ENCODE assay signal across 12 cellular contexts in the genomic region with DNA sequence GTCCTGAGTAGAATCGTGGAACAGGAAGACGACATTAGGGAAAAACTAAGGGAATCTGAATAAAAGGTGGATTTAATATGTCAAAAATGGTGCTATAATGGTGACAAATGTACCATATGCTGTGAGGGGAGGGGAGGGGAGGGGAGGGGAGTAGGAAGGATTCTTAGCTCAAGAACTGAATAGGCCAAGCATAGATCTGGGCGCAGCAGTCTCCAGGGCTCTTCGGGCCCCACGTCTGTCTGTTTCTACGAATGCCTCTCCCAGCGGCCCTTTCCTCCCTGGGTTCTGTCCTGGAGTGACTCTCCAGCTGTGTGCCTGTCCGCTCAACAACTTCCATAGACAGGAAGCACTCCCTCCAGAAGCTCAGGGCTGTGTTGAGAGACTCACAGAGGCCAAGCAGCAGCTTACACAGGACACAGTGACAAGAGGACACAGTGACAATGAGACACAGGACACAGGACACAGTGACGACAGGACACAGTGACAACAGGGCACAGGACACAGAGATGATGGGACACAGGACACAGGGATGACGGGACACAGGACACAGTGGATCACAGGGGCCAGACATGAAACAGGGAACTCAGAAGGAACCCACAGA. TPM values are rescaled to one million over a fixed set of nuclear protein-coding genes. Genes with fewer than 3 reads are reported as not detected.
DNase-seq lines count a peak whose midpoint lies in the region; ATAC-seq and TF ChIP-seq lines count a peak whose summit lies in the region.
"Had no signal": no experiment of that assay in that cellular context is flagged by ENCODE, and none has a peak within 500 bp of the region (broad histone marks: within the 10 kb centered on the region; RNA-seq: fewer than 3 reads in every experiment).

No MANE protein-coding gene starts in this region.

- H3K36me3 ChIP-seq in RWPE2 (ENCODE audit: low read depth): no peaks in the 10 kb centered on the region
- H3K36me3 ChIP-seq: ascending aorta had no signal

- no peaks in the 10 kb centered on the region for H3K9me3 ChIP-seq in RWPE2 (ENCODE audit: severe bottlenecking)
- H3K9me3 ChIP-seq: ascending aorta, SK-N-SH had no signal

- no peak overlapping the region for H3K4me3 ChIP-seq in RWPE2 (ENCODE audit: severe bottlenecking)
- H3K4me3 ChIP-seq: ascending aorta had no signal

- H3K4me1 ChIP-seq in RWPE2 (ENCODE audit: insufficient read depth, poor library complexity, severe bottlenecking): peaks cover 15% of the 10 kb centered on the region
- H3K4me1 ChIP-seq: ascending aorta had no signal

- TF ChIP-seq CTCF in RWPE2 (IDR thresholded peaks at IDR 0.05; ENCODE audit: poor library complexity, severe bottlenecking) (no peak), omental fat pad (IDR thresholded peaks at IDR 0.05) (no peak)

- intact Hi-C loops in left cardiac atrium (cut with DNase I): loop anchor here in 1 of 2 donors (5.0 kb wide), 1 partner anchor 38 kb away; no protein-coding TSS in a partner anchor

- no peak overlapping the region for H3K27ac ChIP-seq in RWPE2 (ENCODE audit: poor library complexity, severe bottlenecking)
- H3K27ac ChIP-seq: ascending aorta had no signal

- DNase-seq in D341Med (ENCODE audit: low spot score) (peak; percentile 22), RWPE2 (ENCODE audit: low spot score) (peak; percentile 52), left cardiac atrium (no peak), omental fat pad (ENCODE audit: low spot score) (no peak), epidermal melanocyte (ENCODE audit: insufficient read length, low spot score) (no peak), superior temporal gyrus (ENCODE audit: extremely low spot score) (no peak)
- DNase-seq: activated T-cell treated with anti-CD3 and anti-CD28 coated beads, Interleukin-2, amount 50 U/mL, for 72 hours; foreskin fibroblast; SK-N-SH had no signal

- H3K27me3 ChIP-seq in RWPE2 (ENCODE audit: insufficient read depth, poor library complexity, severe bottlenecking): no peaks in the 10 kb centered on the region
- H3K27me3 ChIP-seq: ascending aorta had no signal

- ATAC-seq in RWPE2 (ENCODE audit: low read depth) (no peak), left cardiac atrium (peak; percentile 28 to 56), omental fat pad (ENCODE audit: low FRiP score) (peak; percentile 11), HG03432 (IDR thresholded peaks at IDR 0.05; ENCODE audit: unreplicated experiment) (no peak), GM21576 (IDR thresholded peaks at IDR 0.05; ENCODE audit: unreplicated experiment) (no peak)
- ATAC-seq: activated T-cell treated with anti-CD3 and anti-CD28 coated beads, Interleukin-2, amount 50 U/mL, for 72 hours had no signal

RNA-seq across cellular contexts. Expression of gene PPP2R5C, which starts 42.4 kb away (rescaled TPM):
- total RNA-seq in left cardiac atrium: 100 to 1,000 TPM; 126 to 142 TPM
- 10 to 100 TPM; 73.7 to 90.5 (median 87.6) TPM for total RNA-seq in omental fat pad

Comparison
In these comparisons a context has a peak if more than half of its experiments do, and no peak if none do; other contexts are left out.
1. DNase-seq: peak in D341Med (single experiment) and RWPE2 (single experiment); none in left cardiac atrium (single experiment), omental fat pad (single experiment), epidermal melanocyte (single experiment) and superior temporal gyrus (single experiment).
2. ATAC-seq: peak in left cardiac atrium (2 of 2) and omental fat pad (single experiment); none in RWPE2 (single experiment), HG03432 (single experiment) and GM21576 (single experiment).